18 cellular contexts compared by ENCODE assay signal in genomic region chr17:66354981-66355380, GRCh38. TPM values are rescaled to one million over a fixed set of nuclear protein-coding genes. Genes with fewer than 3 reads are reported as not detected.
DNase-seq lines count a peak whose midpoint lies in the region; TF ChIP-seq lines count a peak whose summit lies in the region.
"Had no signal": no experiment of that assay in that cellular context is flagged by ENCODE, and none has a peak within 500 bp of the region (broad histone marks: within the 10 kb centered on the region; RNA-seq: fewer than 3 reads in every experiment).

No MANE protein-coding gene starts in this region.

- H3K9me3 Mint-ChIP-seq in osteocyte (ENCODE audit: unreplicated experiment), result no peaks in the 10 kb centered on the region
- H3K9me3 Mint-ChIP-seq in type B pancreatic cell, result peaks cover 4% of the 10 kb centered on the region
- H3K9me3 Mint-ChIP-seq: activated CD8-positive, alpha-beta T cell treated with anti-CD3 and anti-CD28 coated beads for 36 hours; activated T-helper 17 cell treated with anti-CD3 and anti-CD28 coated beads, Interleukin-2, amount 50 U/mL, for 72 hours; dendritic cell treated with granulocyte-macrophage colony-stimulating factor and Interleukin-4, amounts not matched to agents 40 ng/mL and 50 ng/mL, for 4 days; mesothelial cell of epicardium had no signal

- H3K27me3 Mint-ChIP-seq in osteocyte (ENCODE audit: unreplicated experiment), result no peaks in the 10 kb centered on the region
- H3K27me3 Mint-ChIP-seq in type B pancreatic cell, result no peaks in the 10 kb centered on the region
- H3K27me3 Mint-ChIP-seq: activated CD8-positive, alpha-beta T cell treated with anti-CD3 and anti-CD28 coated beads for 36 hours; activated T-helper 17 cell treated with anti-CD3 and anti-CD28 coated beads, Interleukin-2, amount 50 U/mL, for 72 hours; dendritic cell treated with granulocyte-macrophage colony-stimulating factor and Interleukin-4, amounts not matched to agents 40 ng/mL and 50 ng/mL, for 4 days had no signal

- H3K4me3 Mint-ChIP-seq in osteocyte (ENCODE audit: unreplicated experiment) (no peak overlapping the region), type B pancreatic cell (no peak overlapping the region)
- H3K4me3 Mint-ChIP-seq: activated CD8-positive, alpha-beta T cell treated with anti-CD3 and anti-CD28 coated beads for 36 hours; activated T-helper 17 cell treated with anti-CD3 and anti-CD28 coated beads, Interleukin-2, amount 50 U/mL, for 72 hours; dendritic cell treated with granulocyte-macrophage colony-stimulating factor and Interleukin-4, amounts not matched to agents 40 ng/mL and 50 ng/mL, for 4 days; mesothelial cell of epicardium had no signal

- H3K27ac Mint-ChIP-seq in osteocyte (ENCODE audit: unreplicated experiment) (peak overlapping the region; percentile 84), type B pancreatic cell (no peak overlapping the region)
- H3K27ac Mint-ChIP-seq: activated CD8-positive, alpha-beta T cell treated with anti-CD3 and anti-CD28 coated beads for 36 hours; activated T-helper 17 cell treated with anti-CD3 and anti-CD28 coated beads, Interleukin-2, amount 50 U/mL, for 72 hours; dendritic cell treated with granulocyte-macrophage colony-stimulating factor and Interleukin-4, amounts not matched to agents 40 ng/mL and 50 ng/mL, for 4 days; mesothelial cell of epicardium had no signal

- DNase-seq in EH (ENCODE audit: low read depth) (peak; percentile 79), LHCN-M2 (ENCODE audit: low read depth) (peak; percentile 22), dedifferentiated amniotic fluid mesenchymal stem cell (ENCODE audit: extremely low spot score) (peak; percentile 49), osteocyte (ENCODE audit: extremely low spot score, unreplicated experiment) (no peak), type B pancreatic cell (ENCODE audit: extremely low spot score, unreplicated experiment) (no peak), kidney glomerular epithelial cell (lab: John Stamatoyannopoulos, UW) (no peak), amygdala (lab: John Stamatoyannopoulos, UW) (no peak)
- DNase-seq: activated CD8-positive, alpha-beta T cell treated with anti-CD3 and anti-CD28 coated beads for 36 hours; aorta; C1 segment of cervical spinal cord; DMS79; hippocampal formation; NCI-H1092; NCI-H2107; stimulated activated CD4-positive, alpha-beta T cell treated with anti-CD3 and anti-CD28 coated beads, Interleukin-2, amount 100 ng/mL, for 24 hours had no signal

- peaks cover 60% of the 10 kb centered on the region for H3K4me1 Mint-ChIP-seq in osteocyte (ENCODE audit: unreplicated experiment)
- peaks cover 18% of the 10 kb centered on the region for H3K4me1 Mint-ChIP-seq in type B pancreatic cell (ENCODE audit: unreplicated experiment)

- no peaks in the 10 kb centered on the region for H3K36me3 Mint-ChIP-seq in osteocyte (ENCODE audit: unreplicated experiment)
- H3K36me3 Mint-ChIP-seq in type B pancreatic cell, result no peaks in the 10 kb centered on the region
- H3K36me3 Mint-ChIP-seq: mesothelial cell of epicardium had no signal

- no peak for TF ChIP-seq CTCF in osteocyte (IDR thresholded peaks at IDR 0.05)
- no peak for TF ChIP-seq CTCF in type B pancreatic cell (conservative IDR thresholded peaks at IDR 0.05)

RNA-seq across cellular contexts. Expression of gene PRKCA, which starts 52.6 kb away (rescaled TPM):
- total RNA-seq in LHCN-M2 (2014; rRNA removed), result 24.0 and 26.8 TPM in 2 replicates
- polyA plus RNA-seq in LHCN-M2 (2012), result 20.3 TPM
- 80.1 and 82.9 TPM in 2 replicates for total RNA-seq in osteocyte
- total RNA-seq in type B pancreatic cell (ENCODE audit: low replicate concordance), result 13.4 and 16.1 TPM in 2 replicates

Comparison
In these comparisons a context has a peak if more than half of its experiments do, and no peak if none do; other contexts are left out.
1. DNase-seq: peak in EH (single experiment), LHCN-M2 (single experiment) and dedifferentiated amniotic fluid mesenchymal stem cell (single experiment); none in osteocyte (single experiment), type B pancreatic cell (single experiment), kidney glomerular epithelial cell (single experiment) and amygdala (0 of 56).